In genomic region chr9:115232375-115232774, GRCh38 we compare ENCODE assay signal across 26 cellular contexts.
"Had no signal": no experiment of that assay in that cellular context is flagged by ENCODE, and none has a peak within 500 bp of the region (broad histone marks: within the 10 kb centered on the region; RNA-seq: fewer than 3 reads in every experiment).

No MANE protein-coding gene starts in this region.

- DNase-seq: cortex of kidney; effector CD4-positive, alpha-beta T cell; heart left ventricle; kidney; left cardiac atrium; left lung; mesenchymal stem cell; mucosa of descending colon; naive B cell; right cardiac atrium; sigmoid colon; stimulated activated CD4-positive, alpha-beta T cell treated with anti-CD3 and anti-CD28 coated beads, Interleukin-2, amount 100 ng/mL, for 24 hours; stimulated activated CD4-positive, alpha-beta T cell treated with anti-CD3 and anti-CD28 coated beads, Interleukin-4, amount 100 ng/mL, for 24 hours; stimulated activated naive CD8-positive, alpha-beta T cell treated with anti-CD3 and anti-CD28 coated beads, Interleukin-15, Interleukin-2, amounts not matched to agents 100 U/mL and 50 U/mL, for 24 hours; substantia nigra; testis; tibial artery had no signal

- H2AFZ ChIP-seq: hepatocyte, neural progenitor cell, parathyroid adenoma had no signal

- H3K4me1 ChIP-seq: heart left ventricle, left lung, parathyroid adenoma, testis, tibial artery had no signal

- H3K27ac Mint-ChIP-seq: mesothelial cell of epicardium; nephron; neural progenitor cell; progenitor cell of endocrine pancreas; stimulated activated effector memory CD8-positive, alpha-beta T cell treated with anti-CD3 and anti-CD28 coated beads, Interleukin-12 subunit alpha, Interleukin-12 subunit beta, amount 100 ng/mL, for 72 hours; type B pancreatic cell had no signal

- H3K36me3 Mint-ChIP-seq: neural progenitor cell; stimulated activated effector memory CD8-positive, alpha-beta T cell treated with anti-CD3 and anti-CD28 coated beads, Interleukin-12 subunit alpha, Interleukin-12 subunit beta, amount 100 ng/mL, for 72 hours; type B pancreatic cell had no signal

- H3K9ac ChIP-seq: neural progenitor cell, parathyroid adenoma had no signal

- H3K9me3 Mint-ChIP-seq: neural progenitor cell; stimulated activated effector memory CD8-positive, alpha-beta T cell treated with anti-CD3 and anti-CD28 coated beads, Interleukin-12 subunit alpha, Interleukin-12 subunit beta, amount 100 ng/mL, for 72 hours; type B pancreatic cell had no signal

- H3K27ac ChIP-seq: gastroesophageal sphincter, heart left ventricle, hepatocyte, left lung, neural progenitor cell, parathyroid adenoma, sigmoid colon, testis, tibial artery had no signal

- H3K36me3 ChIP-seq: gastroesophageal sphincter, heart left ventricle, left lung, neural progenitor cell, sigmoid colon, tibial artery had no signal

- H3K9me3 ChIP-seq: gastroesophageal sphincter, left lung, mucosa of descending colon, sigmoid colon, testis, tibial artery had no signal

- H3K27me3 Mint-ChIP-seq: progenitor cell of endocrine pancreas had no signal

- H3K4me3 Mint-ChIP-seq: mesothelial cell of epicardium; nephron; neural progenitor cell; stimulated activated effector memory CD8-positive, alpha-beta T cell treated with anti-CD3 and anti-CD28 coated beads, Interleukin-12 subunit alpha, Interleukin-12 subunit beta, amount 100 ng/mL, for 72 hours; type B pancreatic cell had no signal

- H3K4me1 Mint-ChIP-seq: stimulated activated effector memory CD8-positive, alpha-beta T cell treated with anti-CD3 and anti-CD28 coated beads, Interleukin-12 subunit alpha, Interleukin-12 subunit beta, amount 100 ng/mL, for 72 hours had no signal

- H3K27me3 ChIP-seq: gastroesophageal sphincter, heart left ventricle, hepatocyte, left lung, neural progenitor cell, sigmoid colon, testis, tibial artery had no signal

- ATAC-seq: gastroesophageal sphincter; heart left ventricle; left cardiac atrium; left lung; mucosa of descending colon; right cardiac atrium; stimulated activated effector memory CD8-positive, alpha-beta T cell treated with anti-CD3 and anti-CD28 coated beads, Interleukin-12 subunit alpha, Interleukin-12 subunit beta, amount 100 ng/mL, for 72 hours; stimulated activated naive CD8-positive, alpha-beta T cell treated with anti-CD3 and anti-CD28 coated beads, Interleukin-15, Interleukin-2, amounts not matched to agents 100 U/mL and 50 U/mL, for 24 hours had no signal

- H3K4me3 ChIP-seq: gastroesophageal sphincter, heart left ventricle, hepatocyte, left lung, mucosa of descending colon, neural progenitor cell, sigmoid colon, testis, tibial artery had no signal

- H3K4me2 ChIP-seq: hepatocyte, neural progenitor cell had no signal
